In the genomic region with DNA sequence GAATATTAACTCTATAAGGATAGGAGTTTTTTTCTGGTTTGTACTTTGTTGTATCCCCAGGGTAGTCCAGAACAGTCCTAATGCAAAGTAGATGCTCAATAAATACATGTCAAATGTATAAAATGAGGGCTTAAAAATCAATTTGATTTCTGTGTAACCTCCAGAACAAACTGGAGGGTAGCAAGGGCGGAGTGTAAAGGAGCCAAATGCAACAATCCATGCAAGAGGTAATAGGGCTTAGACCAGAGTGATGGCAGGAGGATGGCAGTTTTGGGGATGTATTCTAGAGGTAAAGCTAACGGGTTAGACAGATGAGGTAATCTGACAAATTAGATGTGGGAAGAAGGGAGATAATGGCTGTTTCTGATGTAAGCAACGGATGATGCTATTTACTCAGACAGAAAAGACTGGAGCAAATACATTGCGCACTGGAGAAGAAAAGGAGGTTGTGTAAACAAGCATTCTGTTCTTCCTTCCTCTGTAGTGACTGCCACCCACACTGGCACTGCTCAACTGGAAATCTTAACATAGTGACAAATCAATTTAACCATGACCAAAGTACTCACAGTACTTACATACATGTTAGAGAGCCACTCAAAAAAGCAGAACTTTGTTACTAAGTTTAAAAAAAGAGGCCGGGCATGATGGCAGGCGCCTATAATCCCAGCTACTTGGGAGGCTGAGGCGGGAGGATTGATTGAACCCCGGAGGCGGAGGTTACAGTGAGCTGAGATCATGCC, we compare ENCODE assay signal across 8 cellular contexts. TPM values are rescaled to one million over a fixed set of nuclear protein-coding genes. Genes with fewer than 3 reads are reported as not detected.
DNase-seq lines count a peak whose midpoint lies in the region; ATAC-seq and FAIRE-seq lines count a peak whose summit lies in the region.

No MANE protein-coding gene starts in this region.

- POLR2A ChIA-PET in activated CD4-positive, alpha-beta memory T cell treated with anti-CD3 and anti-CD28 coated beads for 36 hours (lab: Charles Lee), result no interaction called here

- FAIRE-seq in GM18507 (lab: Jason Lieb, UNC), result peak; percentile 9

- ATAC-seq in GM19397 (IDR thresholded peaks at IDR 0.05; ENCODE audit: unreplicated experiment), result no peak

- H3K9me3 ChIP-seq in BLaER1 (no peaks in the 10 kb centered on the region), mesodermal cell (ENCODE audit: control insufficient read depth, low read length) (no peaks in the 10 kb centered on the region)

- H3K4me1 ChIP-seq in BLaER1, result peaks cover 68% of the 10 kb centered on the region
- H3K4me1 ChIP-seq in mesodermal cell (ENCODE audit: control insufficient read depth, insufficient read depth, low read length, poor library complexity, severe bottlenecking), result peaks cover 13% of the 10 kb centered on the region

- H3K27me3 ChIP-seq in BLaER1, result peaks cover 21% of the 10 kb centered on the region

- H3K4me2 ChIP-seq in BLaER1, result peak overlapping the region; percentile 96

- H3K27ac Mint-ChIP-seq in activated CD4-positive, alpha-beta memory T cell treated with anti-CD3 and anti-CD28 coated beads for 36 hours, result no peak overlapping the region

- CTCF ChIA-PET in activated CD4-positive, alpha-beta memory T cell treated with anti-CD3 and anti-CD28 coated beads for 36 hours (lab: Charles Lee), result interaction anchor here (0.9 to 1.7 kb wide), 2 partner anchors 16 to 22 kb away, joined by 3 to 4 read pairs; no protein-coding TSS in a partner anchor

- WGBS in mesodermal cell (ENCODE audit: insufficient coverage in 2 of 2), 2 experiments, result 91 to 92% methylated on average over 5 to 7 of the region's 9 CpGs

- no peaks in the 10 kb centered on the region for H3K27me3 Mint-ChIP-seq in activated CD4-positive, alpha-beta memory T cell treated with anti-CD3 and anti-CD28 coated beads for 36 hours

- intact Hi-C loops in activated CD4-positive, alpha-beta memory T cell treated with anti-CD3 and anti-CD28 coated beads for 36 hours (cut with micrococcal nuclease), result loop anchor here (5.0 kb wide), 2 partner anchors 150 to 195 kb away; a partner anchor contains a TSS

- peaks cover 42% of the 10 kb centered on the region for H4K20me1 ChIP-seq in BLaER1

- H3K9me3 Mint-ChIP-seq in activated CD4-positive, alpha-beta memory T cell treated with anti-CD3 and anti-CD28 coated beads for 36 hours, result no peaks in the 10 kb centered on the region

- H3K27ac ChIP-seq in BLaER1 (no peak overlapping the region), mesodermal cell (ENCODE audit: low read depth, low read length, severe bottlenecking) (no peak overlapping the region)

- H3K36me3 ChIP-seq in BLaER1 (peaks cover 32% of the 10 kb centered on the region), mesodermal cell (ENCODE audit: control insufficient read depth, insufficient read depth, low read length) (peaks cover 30% of the 10 kb centered on the region)

- H3K4me3 Mint-ChIP-seq in activated CD4-positive, alpha-beta memory T cell treated with anti-CD3 and anti-CD28 coated beads for 36 hours, result peak overlapping the region; percentile 21

- H3K4me1 Mint-ChIP-seq in activated CD4-positive, alpha-beta memory T cell treated with anti-CD3 and anti-CD28 coated beads for 36 hours (ENCODE audit: low read depth), result peaks cover 30% of the 10 kb centered on the region

- H3K4me3 ChIP-seq in BLaER1 (peak overlapping the region; percentile 95), mesodermal cell (ENCODE audit: extremely low read depth, insufficient read depth, low read length, poor library complexity, severe bottlenecking) (peak overlapping the region; percentile 69)

- H3K36me3 Mint-ChIP-seq in activated CD4-positive, alpha-beta memory T cell treated with anti-CD3 and anti-CD28 coated beads for 36 hours, result peaks cover 9% of the 10 kb centered on the region

- no peak overlapping the region for H3K9ac ChIP-seq in BLaER1

- no peak for DNase-seq in GM18507 (ENCODE audit: extremely low spot score, insufficient read length, low read depth)
- DNase-seq in activated CD4-positive, alpha-beta memory T cell treated with anti-CD3 and anti-CD28 coated beads for 36 hours, result no peak
- DNase-seq in central memory CD4-positive, alpha-beta T cell, result no peak
- DNase-seq in stimulated activated naive CD4-positive, alpha-beta T cell treated with Interleukin-2 at 50 U/mL for 16 hours (lab: John Stamatoyannopoulos, UW), result no peak
- no peak for DNase-seq in SW 1271 (lab: John Stamatoyannopoulos, UW)

RNA-seq across cellular contexts. Expression of a gene that starts 2.0 kb away (rescaled TPM):
- total RNA-seq in activated CD4-positive, alpha-beta memory T cell treated with anti-CD3 and anti-CD28 coated beads for 36 hours, result 10 to 100 TPM; 12.1 to 12.7 TPM
- 24.1 TPM for polyA plus RNA-seq in mesodermal cell (2013, experiment 1 of 2)
- 22.7 TPM for polyA plus RNA-seq in mesodermal cell (2013, experiment 2 of 2)

RNA-seq across cellular contexts. Expression of a gene that starts 58.8 kb away (rescaled TPM):
- 1 to 10 TPM; 2.0 to 2.9 TPM for total RNA-seq in activated CD4-positive, alpha-beta memory T cell treated with anti-CD3 and anti-CD28 coated beads for 36 hours
- polyA plus RNA-seq in mesodermal cell (2013, experiment 1 of 2), result 1.8 TPM
- polyA plus RNA-seq in mesodermal cell (2013, experiment 2 of 2), result 0.71 TPM

RNA-seq across cellular contexts. Expression of a gene that starts 59.9 kb away (rescaled TPM):
- total RNA-seq in activated CD4-positive, alpha-beta memory T cell treated with anti-CD3 and anti-CD28 coated beads for 36 hours, result 10 to 100 TPM; 27.2 to 31.9 TPM
- 22.1 TPM for polyA plus RNA-seq in mesodermal cell (2013, experiment 1 of 2)
- polyA plus RNA-seq in mesodermal cell (2013, experiment 2 of 2), result 21.4 TPM
